1 cellular context compared by ENCODE assay signal in genomic region chr3:158771982-158772381, GRCh38.
TF ChIP-seq lines count a peak whose summit lies in the region.

No MANE protein-coding gene starts in this region.

TF ChIP-seq in A549, 52 proteins besides CTCF, POLR2A, EP300 and RAD21 (continued from another document):
- no peak for TF ChIP-seq MAFK (IDR thresholded peaks at IDR 0.05; ENCODE audit: partially characterized antibody)
- TF ChIP-seq RNF2 (IDR thresholded peaks at IDR 0.05; ENCODE audit: borderline replicate concordance, low read depth): no peak
- no peak for TF ChIP-seq CBX2 (IDR thresholded peaks at IDR 0.05; ENCODE audit: borderline replicate concordance, low read depth)
- no peak for TF ChIP-seq TFCP2L1 (CRISPR knock-in tag; IDR thresholded peaks at IDR 0.05)
- TF ChIP-seq HOXA7 (CRISPR knock-in tag; IDR thresholded peaks at IDR 0.05): no peak
- TF ChIP-seq KDM5A (IDR thresholded peaks at IDR 0.05): no peak
- TF ChIP-seq FOSL2 (IDR thresholded peaks at IDR 0.05): no peak
- no peak for TF ChIP-seq FOSL2 (CRISPR knock-in tag; IDR thresholded peaks at IDR 0.05)
- no peak for TF ChIP-seq SMC3 (IDR thresholded peaks at IDR 0.05)
